ENCODE assay signal across 2 cellular contexts in genomic region chr20:1171461-1172093, GRCh38.
TF ChIP-seq lines count a peak whose summit lies in the region.

No MANE protein-coding gene starts in this region.

TF ChIP-seq in IMR-90, 13 proteins besides CTCF, POLR2A, EP300 and RAD21 (continued from another document):
- TF ChIP-seq NFE2L2 (IDR thresholded peaks at IDR 0.05; ENCODE audit: low read depth, low read length) (no peak), USF2 (IDR thresholded peaks at IDR 0.05; ENCODE audit: low read depth, low read length) (no peak), ELK1 (IDR thresholded peaks at IDR 0.05; ENCODE audit: borderline replicate concordance, low read depth, low read length) (no peak), SMC3 (IDR thresholded peaks at IDR 0.05; ENCODE audit: low read depth, low read length) (no peak), MAZ (IDR thresholded peaks at IDR 0.05; ENCODE audit: borderline replicate concordance, low read depth, low read length) (no peak), RFX5 (IDR thresholded peaks at IDR 0.05; ENCODE audit: low read depth, low read length) (no peak), MXI1 (IDR thresholded peaks at IDR 0.05; ENCODE audit: borderline replicate concordance, low read depth, low read length) (no peak), CEBPB (IDR thresholded peaks at IDR 0.05; ENCODE audit: low read depth, low read length) (no peak), BHLHE40 (IDR thresholded peaks at IDR 0.05; ENCODE audit: low read depth, low read length) (no peak), MAFK (IDR thresholded peaks at IDR 0.05; ENCODE audit: low read depth, low read length) (no peak)

TF ChIP-seq in liver, 16 proteins besides CTCF, POLR2A, EP300 and RAD21 (continued from another document):
- TF ChIP-seq REST (IDR thresholded peaks at IDR 0.05), result peak; percentile 98
